Comparison of ENCODE assay signal across 17 cellular contexts in the genomic region with DNA sequence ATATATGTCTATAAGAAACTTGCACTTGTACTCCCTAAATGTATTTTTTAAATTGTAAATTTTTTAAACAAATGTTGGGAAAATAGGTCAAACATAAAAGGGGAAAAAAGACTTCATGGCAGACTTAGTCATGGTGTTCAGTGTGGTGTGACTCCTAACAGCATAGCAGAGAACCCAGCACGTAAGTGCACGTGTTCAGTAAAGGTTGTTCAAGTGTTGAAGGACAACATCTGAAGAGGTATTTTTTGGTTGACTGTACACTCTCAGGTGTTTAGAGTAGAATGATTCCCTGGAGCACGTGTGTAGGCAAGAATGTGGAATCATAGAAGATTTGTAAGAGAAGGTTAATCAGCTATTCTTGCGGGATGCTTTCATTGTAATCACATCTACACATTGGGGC.
A peak's percentile ranks its signal among the peaks of the same experiment; 100 is the strongest.
DNase-seq lines count a peak whose midpoint lies in the region; ATAC-seq and TF ChIP-seq lines count a peak whose summit lies in the region.
"Had no signal": no experiment of that assay in that cellular context is flagged by ENCODE, and none has a peak within 500 bp of the region (broad histone marks: within the 10 kb centered on the region; RNA-seq: fewer than 3 reads in every experiment).

No MANE protein-coding gene starts in this region.

- no peak overlapping the region for H3K27ac ChIP-seq in HCT116 (ENCODE audit: low read depth, low read length)
- peak overlapping the region; percentile 92 for H3K27ac ChIP-seq in brain microvascular endothelial cell
- H3K27ac ChIP-seq in iPS DF 6.9 (ENCODE audit: low read length) = peak overlapping the region; percentile 11
- peak overlapping the region; percentile 69 for H3K27ac ChIP-seq in subcutaneous abdominal adipose tissue (ENCODE audit: low read depth, low read length)

- no peak for TF ChIP-seq POLR2A in HCT116 (IDR thresholded peaks at IDR 0.05; ENCODE audit: borderline replicate concordance, extremely low read depth, insufficient read depth, insufficient read length)

- H3K4me1 ChIP-seq in HCT116 (ENCODE audit: control insufficient read depth in 1 of 2, insufficient read depth in 2 of 2, low read length in 2 of 2) = peaks cover 25 to 35% of the 10 kb centered on the region in 2 experiments
- H3K4me1 ChIP-seq in iPS DF 6.9 (ENCODE audit: control insufficient read depth, insufficient read depth, low read length) = peaks cover 11% of the 10 kb centered on the region; the same call in 1 of the 2 replicates
- H3K4me1 ChIP-seq in subcutaneous abdominal adipose tissue (ENCODE audit: control insufficient read depth in 5 of 5, insufficient read depth in 5 of 5, low read length in 5 of 5) = peaks cover 8 to 48% (median 32%) of the 10 kb centered on the region in 5 donors

- no peak for TF ChIP-seq CTCF in HCT116 (IDR thresholded peaks at IDR 0.05 in 2 of 3, conservative IDR thresholded peaks at IDR 0.05 in 1 of 3; ENCODE audit: borderline replicate concordance in 1 of 3, insufficient read depth in 1 of 3, low read depth in 2 of 3, low read length in 2 of 3)
- TF ChIP-seq CTCF in brain microvascular endothelial cell (IDR thresholded peaks at IDR 0.05; ENCODE audit: low read depth, low read length, missing control alignments) = no peak
- TF ChIP-seq CTCF in nephron progenitor cell (IDR thresholded peaks at IDR 0.05) = no peak

- H3K27ac Mint-ChIP-seq in nephron progenitor cell = no peak overlapping the region
- H3K27ac Mint-ChIP-seq: activated naive CD8-positive, alpha-beta T cell treated with anti-CD3 and anti-CD28 coated beads, Interleukin-2, amount 50 U/mL, for 24 hours; activated T-helper 2 cell treated with anti-CD3 and anti-CD28 coated beads, Interferon-gamma antibody, Interleukin-2, Interleukin-4, amounts not matched to agents 10 μg/mL and 5 μg/mL and 100 μg/mL, durations not matched to agents 14 hours and 24 hours and 36 hours; stimulated activated effector memory CD8-positive, alpha-beta T cell treated with anti-CD3 and anti-CD28 coated beads, Interleukin-12 subunit alpha, Interleukin-12 subunit beta, amount 100 ng/mL, for 72 hours; T-helper 2 cell treated with Interferon-gamma antibody and Interleukin-4, amounts not matched to agents 5 μg/mL and 100 μg/mL, for 36 hours had no signal

- intact Hi-C loops in HCT116 (cut with micrococcal nuclease) (no loop called here), Right ventricle myocardium superior (cut with DNase I) (no loop called here)

- no peak overlapping the region for H2AFZ ChIP-seq in HCT116 (ENCODE audit: low read depth, low read length, poor library complexity, severe bottlenecking)

- TF ChIP-seq RAD21 in HCT116 (IDR thresholded peaks at IDR 0.05; ENCODE audit: low read depth) = no peak

- POLR2A ChIA-PET in HCT116 (lab: Charles Lee) = no interaction called here

- H3K79me2 ChIP-seq in HCT116 (ENCODE audit: insufficient read depth, low read length) = no peaks in the 10 kb centered on the region; the same call in 1 of the 2 replicates

- no TSS peak for BruUV-seq in HCT116 (replicated peaks; lab: Mats Ljungman, UMichigan)

- no peak for ATAC-seq in HCT116
- no peak for ATAC-seq in HG03039 (IDR thresholded peaks at IDR 0.05; ENCODE audit: unreplicated experiment)
- no peak for ATAC-seq in Right ventricle myocardium superior (ENCODE audit: poor library complexity)
- ATAC-seq: activated naive CD8-positive, alpha-beta T cell treated with anti-CD3 and anti-CD28 coated beads, Interleukin-2, amount 50 U/mL, for 24 hours; stimulated activated effector memory CD8-positive, alpha-beta T cell treated with anti-CD3 and anti-CD28 coated beads, Interleukin-12 subunit alpha, Interleukin-12 subunit beta, amount 100 ng/mL, for 72 hours had no signal

- H3K9me3 Mint-ChIP-seq in nephron progenitor cell = no peaks in the 10 kb centered on the region
- H3K9me3 Mint-ChIP-seq: activated naive CD8-positive, alpha-beta T cell treated with anti-CD3 and anti-CD28 coated beads, Interleukin-2, amount 50 U/mL, for 24 hours; activated T-helper 2 cell treated with anti-CD3 and anti-CD28 coated beads, Interferon-gamma antibody, Interleukin-2, Interleukin-4, amounts not matched to agents 10 μg/mL and 5 μg/mL and 100 μg/mL, durations not matched to agents 14 hours and 24 hours and 36 hours; stimulated activated effector memory CD8-positive, alpha-beta T cell treated with anti-CD3 and anti-CD28 coated beads, Interleukin-12 subunit alpha, Interleukin-12 subunit beta, amount 100 ng/mL, for 72 hours; T-helper 2 cell treated with Interferon-gamma antibody and Interleukin-4, amounts not matched to agents 5 μg/mL and 100 μg/mL, for 36 hours had no signal

- H3K9me3 ChIP-seq in HCT116 (ENCODE audit: control insufficient read depth in 1 of 2, insufficient read depth in 1 of 2, low read depth in 1 of 2, low read length in 2 of 2) (no peaks in the 10 kb centered on the region), iPS DF 6.9 (ENCODE audit: control insufficient read depth, insufficient read depth, low read length) (no peaks in the 10 kb centered on the region), subcutaneous abdominal adipose tissue (ENCODE audit: control insufficient read depth in 5 of 5, low read length in 5 of 5) (no peaks in the 10 kb centered on the region)
- H3K9me3 ChIP-seq: upper lobe of left lung had no signal

- peaks cover 22% of the 10 kb centered on the region for H3K36me3 Mint-ChIP-seq in nephron progenitor cell (ENCODE audit: low read depth)

- H3K4me2 ChIP-seq in HCT116 (ENCODE audit: low read length) = 0 out of 2 replicates have a peak overlapping the region, but pooled peaks have one; percentile 72

- in situ Hi-C loops in brain microvascular endothelial cell (cut with HindIII; ENCODE audit: low pct_ligation_motif_present, low sequenced_read_pairs) = no loop called here

- no peaks in the 10 kb centered on the region for H3K27me3 Mint-ChIP-seq in nephron progenitor cell (ENCODE audit: low read depth, poor library complexity)
- H3K27me3 Mint-ChIP-seq: activated naive CD8-positive, alpha-beta T cell treated with anti-CD3 and anti-CD28 coated beads, Interleukin-2, amount 50 U/mL, for 24 hours had no signal

- H3K27me3 ChIP-seq in HCT116 (ENCODE audit: insufficient read depth, low read length) = no peaks in the 10 kb centered on the region
- H3K27me3 ChIP-seq in brain microvascular endothelial cell (replicated peaks) = no peaks in the 10 kb centered on the region
- H3K27me3 ChIP-seq in iPS DF 6.9 (ENCODE audit: control insufficient read depth, insufficient read depth, low read length) = no peaks in the 10 kb centered on the region
- H3K27me3 ChIP-seq in subcutaneous abdominal adipose tissue (ENCODE audit: control insufficient read depth in 5 of 5, insufficient read depth in 4 of 5, low read length in 5 of 5) = no peaks in the 10 kb centered on the region
- H3K27me3 ChIP-seq: upper lobe of left lung had no signal

- H3K9ac ChIP-seq in HCT116 (ENCODE audit: low read length) (no peak overlapping the region), subcutaneous abdominal adipose tissue (ENCODE audit: low read length in 5 of 5) (no peak overlapping the region)

- RAD21 ChIA-PET in HCT116 (lab: Charles Lee; ENCODE audit: low non-redundant PET in 1 of 2, low total read pairs in 2 of 2, uncharacterized antibody in 2 of 2, unreplicated experiment in 2 of 2) = no interaction called here

- CTCF ChIA-PET in HCT116 (lab: Charles Lee) = no interaction called here

- peaks cover 6% of the 10 kb centered on the region for H3K4me1 Mint-ChIP-seq in nephron progenitor cell

- DNase-seq in HCT116 (ENCODE audit: low read depth, low spot score) (no peak), brain microvascular endothelial cell (no peak), iPS DF 6.9 (ENCODE audit: low read depth, low spot score) (no peak), Right ventricle myocardium superior (no peak), AG20443 (ENCODE audit: low spot score) (no peak), nephron progenitor cell (no peak)
- DNase-seq: activated naive CD8-positive, alpha-beta T cell treated with anti-CD3 and anti-CD28 coated beads, Interleukin-2, amount 50 U/mL, for 24 hours; hippocampal formation; NCI-H1092 treated with DMSO at 0.1 percent for 48 hours; NCI-H526 treated with DMSO at 0.1 percent for 48 hours; stimulated activated CD4-positive, alpha-beta T cell treated with anti-CD3 and anti-CD28 coated beads, Interleukin-15, amount 100 ng/mL, for 24 hours; upper lobe of left lung had no signal

- WGBS in iPS DF 6.9 (ENCODE audit: insufficient coverage, insufficient read length) = no CpG with 5 or more reads among the region's 4 CpGs

- no peak overlapping the region for H3K4me3 Mint-ChIP-seq in nephron progenitor cell
- H3K4me3 Mint-ChIP-seq: activated naive CD8-positive, alpha-beta T cell treated with anti-CD3 and anti-CD28 coated beads, Interleukin-2, amount 50 U/mL, for 24 hours; stimulated activated effector memory CD8-positive, alpha-beta T cell treated with anti-CD3 and anti-CD28 coated beads, Interleukin-12 subunit alpha, Interleukin-12 subunit beta, amount 100 ng/mL, for 72 hours; T-helper 2 cell treated with Interferon-gamma antibody and Interleukin-4, amounts not matched to agents 5 μg/mL and 100 μg/mL, for 36 hours had no signal

- H3K9me2 ChIP-seq in HCT116 (ENCODE audit: insufficient read depth) = no peaks in the 10 kb centered on the region

- H4K20me1 ChIP-seq in HCT116 (ENCODE audit: insufficient read depth) = no peaks in the 10 kb centered on the region

- H3K36me3 ChIP-seq in HCT116 (ENCODE audit: control insufficient read depth in 1 of 2, insufficient read depth in 2 of 2, low read length in 2 of 2) (peaks cover 0 to 4% of the 10 kb centered on the region in 2 experiments; a peak in 1 of 4 replicates), brain microvascular endothelial cell (replicated peaks) (peaks cover 23% of the 10 kb centered on the region), iPS DF 6.9 (ENCODE audit: control insufficient read depth, insufficient read depth, low read length) (no peaks in the 10 kb centered on the region), subcutaneous abdominal adipose tissue (ENCODE audit: control insufficient read depth in 5 of 5, insufficient read depth in 5 of 5, low read length in 5 of 5) (peaks cover 27 to 36% (median 28%) of the 10 kb centered on the region in 5 donors)

- H3K4me3 ChIP-seq in HCT116 (replicated peaks in 1 of 2; ENCODE audit: low read depth in 1 of 2, low read length in 2 of 2) (no peak overlapping the region), brain microvascular endothelial cell (ENCODE audit: low read depth, low read length) (no peak overlapping the region), iPS DF 6.9 (ENCODE audit: low read length) (no peak overlapping the region), subcutaneous abdominal adipose tissue (ENCODE audit: low read depth in 1 of 5, low read length in 5 of 5) (no peak overlapping the region)
- H3K4me3 ChIP-seq: upper lobe of left lung had no signal

TF ChIP-seq in HCT116, 20 proteins besides CTCF, POLR2A, EP300 and RAD21:
- TF ChIP-seq SRF (IDR thresholded peaks at IDR 0.05; ENCODE audit: low read depth) = no peak
- TF ChIP-seq YY1 (IDR thresholded peaks at IDR 0.05; ENCODE audit: extremely low read depth, insufficient replicate concordance, low read depth, low read length) = no peak
